Comparison of ENCODE assay signal across 29 cellular contexts in the genomic region with DNA sequence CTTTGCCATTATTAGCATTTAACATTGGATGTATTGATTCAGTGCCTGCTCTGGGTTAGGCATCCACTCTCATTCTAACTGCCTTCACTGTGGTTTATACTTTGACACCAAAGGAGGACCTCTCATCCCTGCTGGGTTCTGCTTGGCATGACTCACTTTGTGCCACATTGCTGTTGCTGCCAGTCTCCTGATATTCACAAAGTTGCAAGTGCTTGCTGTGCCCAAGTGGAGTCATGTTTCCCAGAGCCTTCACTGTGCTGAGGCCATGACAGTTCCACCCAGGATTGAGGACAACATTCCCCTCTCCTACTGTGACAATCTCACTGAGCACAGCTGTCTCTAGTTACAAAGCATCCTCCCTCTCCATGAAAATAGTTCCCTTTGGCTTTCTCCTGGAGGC.
DNase-seq lines count a peak whose midpoint lies in the region; ATAC-seq and TF ChIP-seq lines count a peak whose summit lies in the region.
"Had no signal": no experiment of that assay in that cellular context is flagged by ENCODE, and none has a peak within 500 bp of the region (broad histone marks: within the 10 kb centered on the region; RNA-seq: fewer than 3 reads in every experiment).

No MANE protein-coding gene starts in this region.

- H3K18ac ChIP-seq in IMR-90 (ENCODE audit: low read depth, low read length) (peak overlapping the region; percentile 94), mesenchymal stem cell (ENCODE audit: low read depth in 1 of 2, low read length in 2 of 2) (no peak overlapping the region)

- peaks cover 1% of the 10 kb centered on the region in 2 donors for H3K27me3 Mint-ChIP-seq in CD4-positive, alpha-beta memory T cell

- H3K4me3 Mint-ChIP-seq in CD4-positive, alpha-beta memory T cell = no peak overlapping the region
- H3K4me3 Mint-ChIP-seq: activated T-helper 1 cell treated with anti-CD3 and anti-CD28 coated beads, Interleukin-12 subunit alpha, Interleukin-12 subunit beta, Interleukin-2, Interleukin-4 antibody, amounts not matched to agents 30 ng/mL and 10 ng/mL and 1 ng/mL, durations not matched to agents 14 hours and 24 hours and 36 hours; H9; stimulated activated effector memory CD8-positive, alpha-beta T cell treated with anti-CD3 and anti-CD28 coated beads, Interleukin-12 subunit alpha, Interleukin-12 subunit beta, amount 100 ng/mL, for 72 hours; WTC11 had no signal

- dilution Hi-C loops in IMR-90 (cut with HindIII; ENCODE audit: low sequenced_read_pairs, unreplicated experiment) = no loop called here

- TF ChIP-seq CTCF in IMR-90 (conservative IDR thresholded peaks at IDR 0.05; ENCODE audit: low read depth, low read length) = no peak

- peak overlapping the region; percentile 85 for H3K4ac ChIP-seq in IMR-90 (ENCODE audit: low read depth, low read length)
- H3K4ac ChIP-seq in mesenchymal stem cell (ENCODE audit: low read depth in 1 of 2, low read length in 2 of 2) = no peak overlapping the region

- H4K5ac ChIP-seq in IMR-90 (ENCODE audit: low read depth, low read length) = peak overlapping the region; percentile 91

- H2AK9ac ChIP-seq in IMR-90 (replicated peaks; ENCODE audit: low read depth, low read length, poor library complexity) = no peak overlapping the region

- H2BK5ac ChIP-seq in IMR-90 (ENCODE audit: low read depth, low read length, poor library complexity, severe bottlenecking) (peak overlapping the region; percentile 63), mesenchymal stem cell (ENCODE audit: low read depth, low read length, poor library complexity, severe bottlenecking) (no peak overlapping the region)

- H4K20me1 ChIP-seq in IMR-90 (ENCODE audit: insufficient read depth, low read length) = no peaks in the 10 kb centered on the region
- H4K20me1 ChIP-seq: BLaER1 treated with 17β-estradiol and CSF1 and Interleukin-3, amounts not matched to agents 10 nM and 100 nM had no signal

- peak overlapping the region; percentile 80 for H2BK20ac ChIP-seq in IMR-90 (ENCODE audit: low read depth, low read length)

- peak; percentile 23 for DNase-seq in AG20443 (ENCODE audit: low spot score)
- no peak for DNase-seq in IMR-90
- DNase-seq in mesenchymal stem cell = no peak
- no peak for DNase-seq in CD4-positive, alpha-beta memory T cell
- no peak for DNase-seq in effector CD8-positive, alpha-beta T cell (lab: John Stamatoyannopoulos, UW)
- no peak for DNase-seq in stimulated activated CD4-positive, alpha-beta T cell treated with anti-CD3 and anti-CD28 coated beads, Interleukin-4, amount 100 ng/mL, for 1 hour
- no peak for DNase-seq in RPMI8226
- DNase-seq: activated CD4-positive, alpha-beta T cell treated with anti-CD3 and anti-CD28 coated beads, Interleukin-2, amount 50 U/mL, for 1 hour; activated naive CD4-positive, alpha-beta T cell treated with anti-CD3 and anti-CD28 coated beads, Interleukin-2, amount 50 U/mL, for 16 hours; Caco-2; cortex of kidney; DND-41; H9; head of caudate nucleus; mesendoderm; MM.1S; NCI-H1436 treated with DMSO at 0.1 percent for 48 hours; NCI-H2171 treated with DMSO at 0.1 percent for 48 hours; NCI-H69; stimulated activated CD4-positive, alpha-beta T cell treated with anti-CD3 and anti-CD28 coated beads, Interleukin-1b, Interleukin-23, amount 100 ng/mL, for 48 hours; substantia nigra; upper lobe of right lung had no signal

- POLR2A ChIA-PET in IMR-90 (lab: Charles Lee; ENCODE audit: unreplicated experiment) = no interaction called here
- POLR2A ChIA-PET in CD4-positive, alpha-beta memory T cell (lab: Charles Lee; ENCODE audit: partially characterized antibody) = no interaction called here

- no peaks in the 10 kb centered on the region for H3K36me3 Mint-ChIP-seq in CD4-positive, alpha-beta memory T cell
- H3K36me3 Mint-ChIP-seq: stimulated activated effector memory CD8-positive, alpha-beta T cell treated with anti-CD3 and anti-CD28 coated beads, Interleukin-12 subunit alpha, Interleukin-12 subunit beta, amount 100 ng/mL, for 72 hours had no signal

- H4K91ac ChIP-seq in IMR-90 (ENCODE audit: insufficient read depth, low read depth, low read length) (peak overlapping the region; percentile 60; the same call in 1 of the 2 replicates), mesenchymal stem cell (ENCODE audit: low read length) (no peak overlapping the region)

- TF ChIP-seq POLR2A in IMR-90 (IDR thresholded peaks at IDR 0.05; ENCODE audit: low read depth, low read length) = no peak

- H4K8ac ChIP-seq in IMR-90 (ENCODE audit: low read depth in 2 of 2, low read length in 2 of 2) (peak overlapping the region; percentile 15 to 57; a peak in 3 of 4 replicates), mesenchymal stem cell (ENCODE audit: low read length) (peak overlapping the region; percentile 1)

- H3K23ac ChIP-seq in IMR-90 (ENCODE audit: low read depth, low read length) (no peak overlapping the region), mesenchymal stem cell (ENCODE audit: low read length in 2 of 2) (no peak overlapping the region)

- H2BK12ac ChIP-seq in mesenchymal stem cell (ENCODE audit: low read length in 2 of 2) = peak overlapping the region in 1 of 2 experiments; percentile 15

- H2BK120ac ChIP-seq in IMR-90 (ENCODE audit: low read depth, low read length) (peak overlapping the region; percentile 81), mesenchymal stem cell (ENCODE audit: low read depth, low read length) (no peak overlapping the region)

- H2BK15ac ChIP-seq in IMR-90 (ENCODE audit: low read depth, low read length) (peak overlapping the region; percentile 37; the same call in 2 of the 3 replicates), mesenchymal stem cell (ENCODE audit: low read depth, poor library complexity, severe bottlenecking) (no peak overlapping the region)

- no peaks in the 10 kb centered on the region for H3K4me1 Mint-ChIP-seq in CD4-positive, alpha-beta memory T cell
- H3K4me1 Mint-ChIP-seq: H9; stimulated activated effector memory CD8-positive, alpha-beta T cell treated with anti-CD3 and anti-CD28 coated beads, Interleukin-12 subunit alpha, Interleukin-12 subunit beta, amount 100 ng/mL, for 72 hours; WTC11 had no signal

- peaks cover 0 to 7% (median 1%) of the 10 kb centered on the region in 8 donors for H3K9me3 Mint-ChIP-seq in CD4-positive, alpha-beta memory T cell
- H3K9me3 Mint-ChIP-seq: activated T-helper 1 cell treated with anti-CD3 and anti-CD28 coated beads, Interleukin-12 subunit alpha, Interleukin-12 subunit beta, Interleukin-2, Interleukin-4 antibody, amounts not matched to agents 30 ng/mL and 10 ng/mL and 1 ng/mL, durations not matched to agents 14 hours and 24 hours and 36 hours; H9 had no signal

- H3K27me3 ChIP-seq in IMR-90 (ENCODE audit: control insufficient read depth, insufficient read depth, low read length) = no peaks in the 10 kb centered on the region
- no peaks in the 10 kb centered on the region for H3K27me3 ChIP-seq in mesenchymal stem cell (ENCODE audit: control insufficient read depth in 1 of 2, insufficient read depth in 1 of 2, low read length in 2 of 2)
- no peaks in the 10 kb centered on the region for H3K27me3 ChIP-seq in CD4-positive, alpha-beta memory T cell (ENCODE audit: insufficient read depth, low read length)
- H3K27me3 ChIP-seq: neutrophil, upper lobe of right lung had no signal

- no peak overlapping the region for H3K4me3 ChIP-seq in IMR-90 (ENCODE audit: insufficient read depth, low read depth, low read length)
- no peak overlapping the region for H3K4me3 ChIP-seq in mesenchymal stem cell (ENCODE audit: insufficient read depth in 1 of 2, low read depth in 1 of 2, low read length in 2 of 2)
- no peak overlapping the region for H3K4me3 ChIP-seq in CD4-positive, alpha-beta memory T cell (ENCODE audit: low read length in 2 of 2)
- H3K4me3 ChIP-seq: BLaER1 treated with 17β-estradiol and CSF1 and Interleukin-3, amounts not matched to agents 10 nM and 100 nM; skin epidermis; upper lobe of right lung had no signal

- CTCF ChIA-PET in IMR-90 (lab: Yijun Ruan, JAX) = no interaction called here
- CTCF ChIA-PET in CD4-positive, alpha-beta memory T cell (lab: Charles Lee; ENCODE audit: partially characterized antibody) = no interaction called here

- H2AFZ ChIP-seq in IMR-90 (replicated peaks; ENCODE audit: low read length, poor library complexity) = peak overlapping the region; percentile 63
- H2AFZ ChIP-seq in mesenchymal stem cell (ENCODE audit: low read depth, low read length) = no peak overlapping the region

- H3K14ac ChIP-seq in IMR-90 (replicated peaks; ENCODE audit: low read depth, low read length) (peak overlapping the region; percentile 91), mesenchymal stem cell (ENCODE audit: low read length in 2 of 2) (no peak overlapping the region)

- H3K27ac ChIP-seq in IMR-90 (ENCODE audit: insufficient read depth, low read length) (peak overlapping the region; percentile 41; the same call in 1 of the 2 replicates), mesenchymal stem cell (ENCODE audit: low read length, poor library complexity, severe bottlenecking) (no peak overlapping the region)
- H3K27ac ChIP-seq in CD4-positive, alpha-beta memory T cell (ENCODE audit: low read depth, low read length) = no peak overlapping the region
- H3K27ac ChIP-seq: BLaER1 treated with 17β-estradiol and CSF1 and Interleukin-3, amounts not matched to agents 10 nM and 100 nM; neutrophil; skin epidermis; upper lobe of right lung had no signal

- intact Hi-C loops in IMR-90 (cut with micrococcal nuclease) = no loop called here
- intact Hi-C loops in CD4-positive, alpha-beta memory T cell (cut with micrococcal nuclease) = no loop called here

- 0 out of 2 replicates have a peak, but pooled peaks cover 4% of the 10 kb centered on the region for H3K9me1 ChIP-seq in IMR-90 (ENCODE audit: insufficient read depth, low read length)

- no peaks in the 10 kb centered on the region; the same call in 1 of the 2 replicates for H3K9me3 ChIP-seq in IMR-90 (ENCODE audit: control insufficient read depth, insufficient read depth, low read length)
- H3K9me3 ChIP-seq in mesenchymal stem cell (ENCODE audit: control insufficient read depth, low read length) = no peaks in the 10 kb centered on the region
- H3K9me3 ChIP-seq in CD4-positive, alpha-beta memory T cell (ENCODE audit: control insufficient read depth in 1 of 2, low read length in 2 of 2) = no peaks in the 10 kb centered on the region
- H3K9me3 ChIP-seq: Caco-2, neutrophil, upper lobe of right lung had no signal

- H3K56ac ChIP-seq in IMR-90 (ENCODE audit: extremely low read depth, insufficient read depth, low read length) = no peak overlapping the region

- peaks cover 3% of the 10 kb centered on the region; the same call in 1 of the 2 replicates for H3K4me1 ChIP-seq in IMR-90 (ENCODE audit: control insufficient read depth, insufficient read depth, low read length)
- no peaks in the 10 kb centered on the region for H3K4me1 ChIP-seq in mesenchymal stem cell (ENCODE audit: control insufficient read depth, insufficient read depth, low read depth, low read length)
- H3K4me1 ChIP-seq in CD4-positive, alpha-beta memory T cell (ENCODE audit: insufficient read depth, low read length) = no peaks in the 10 kb centered on the region
- H3K4me1 ChIP-seq: BLaER1 treated with 17β-estradiol and CSF1 and Interleukin-3, amounts not matched to agents 10 nM and 100 nM; Caco-2; upper lobe of right lung had no signal

- no TSS peak for BruUV-seq in IMR-90 (replicated peaks; lab: Mats Ljungman, UMichigan)

- no peaks in the 10 kb centered on the region for H3K36me3 ChIP-seq in IMR-90 (ENCODE audit: control insufficient read depth, insufficient read depth, low read length)
- no peaks in the 10 kb centered on the region for H3K36me3 ChIP-seq in mesenchymal stem cell (ENCODE audit: control insufficient read depth in 1 of 2, insufficient read depth in 2 of 2, low read depth in 1 of 2, low read length in 2 of 2)
- H3K36me3 ChIP-seq in CD4-positive, alpha-beta memory T cell (ENCODE audit: insufficient read depth, low read length) = no peaks in the 10 kb centered on the region
- H3K36me3 ChIP-seq: BLaER1 treated with 17β-estradiol and CSF1 and Interleukin-3, amounts not matched to agents 10 nM and 100 nM; neutrophil; upper lobe of right lung had no signal

- H2AK5ac ChIP-seq in IMR-90 (ENCODE audit: low read depth, low read length) = peak overlapping the region; percentile 31; the same call in 1 of the 2 replicates
- H2AK5ac ChIP-seq in mesenchymal stem cell (ENCODE audit: low read length, severe bottlenecking) = no peak overlapping the region

- no peaks in the 10 kb centered on the region for H3K79me1 ChIP-seq in IMR-90 (ENCODE audit: low read depth in 1 of 2, low read length in 2 of 2)
- H3K79me1 ChIP-seq in mesenchymal stem cell (replicated peaks; ENCODE audit: low read length, poor library complexity, severe bottlenecking) = no peaks in the 10 kb centered on the region

- in situ Hi-C loops in IMR-90 (cut with MboI; ENCODE audit: low sequenced_read_pairs) = loop anchor here (10.0 kb wide), 1 partner anchor 840 kb away; the partner anchor contains the start of gene PLPP3

- no peak for TF ChIP-seq RAD21 in IMR-90 (IDR thresholded peaks at IDR 0.05; ENCODE audit: low read length)

- ATAC-seq in IMR-90 (ENCODE audit: low read depth) (peak; percentile 56), SK-N-SH treated with all-trans-retinoic acid at 6 μM for 48 hours (peak; percentile 31; the same call in 2 of the 3 replicates)
- ATAC-seq: stimulated activated effector memory CD8-positive, alpha-beta T cell treated with anti-CD3 and anti-CD28 coated beads, Interleukin-12 subunit alpha, Interleukin-12 subunit beta, amount 100 ng/mL, for 72 hours; upper lobe of right lung; WTC11 had no signal

- no peak overlapping the region for H3K9ac ChIP-seq in IMR-90 (ENCODE audit: low read depth, low read length)
- no peak overlapping the region for H3K9ac ChIP-seq in mesenchymal stem cell (ENCODE audit: low read length)
- H3K9ac ChIP-seq: BLaER1 treated with 17β-estradiol and CSF1 and Interleukin-3, amounts not matched to agents 10 nM and 100 nM had no signal

- no peak overlapping the region for H3K27ac Mint-ChIP-seq in CD4-positive, alpha-beta memory T cell
- H3K27ac Mint-ChIP-seq: activated T-helper 1 cell treated with anti-CD3 and anti-CD28 coated beads, Interleukin-12 subunit alpha, Interleukin-12 subunit beta, Interleukin-2, Interleukin-4 antibody, amounts not matched to agents 30 ng/mL and 10 ng/mL and 1 ng/mL, durations not matched to agents 14 hours and 24 hours and 36 hours; H9; stimulated activated effector memory CD8-positive, alpha-beta T cell treated with anti-CD3 and anti-CD28 coated beads, Interleukin-12 subunit alpha, Interleukin-12 subunit beta, amount 100 ng/mL, for 72 hours; WTC11 had no signal

- H3K4me2 ChIP-seq in IMR-90 (ENCODE audit: low read depth, low read length) = no peak overlapping the region
- no peak overlapping the region for H3K4me2 ChIP-seq in mesenchymal stem cell (ENCODE audit: low read length, poor library complexity, severe bottlenecking)
- H3K4me2 ChIP-seq: BLaER1 treated with 17β-estradiol and CSF1 and Interleukin-3, amounts not matched to agents 10 nM and 100 nM had no signal
